9 cellular contexts compared by ENCODE assay signal in the genomic region with DNA sequence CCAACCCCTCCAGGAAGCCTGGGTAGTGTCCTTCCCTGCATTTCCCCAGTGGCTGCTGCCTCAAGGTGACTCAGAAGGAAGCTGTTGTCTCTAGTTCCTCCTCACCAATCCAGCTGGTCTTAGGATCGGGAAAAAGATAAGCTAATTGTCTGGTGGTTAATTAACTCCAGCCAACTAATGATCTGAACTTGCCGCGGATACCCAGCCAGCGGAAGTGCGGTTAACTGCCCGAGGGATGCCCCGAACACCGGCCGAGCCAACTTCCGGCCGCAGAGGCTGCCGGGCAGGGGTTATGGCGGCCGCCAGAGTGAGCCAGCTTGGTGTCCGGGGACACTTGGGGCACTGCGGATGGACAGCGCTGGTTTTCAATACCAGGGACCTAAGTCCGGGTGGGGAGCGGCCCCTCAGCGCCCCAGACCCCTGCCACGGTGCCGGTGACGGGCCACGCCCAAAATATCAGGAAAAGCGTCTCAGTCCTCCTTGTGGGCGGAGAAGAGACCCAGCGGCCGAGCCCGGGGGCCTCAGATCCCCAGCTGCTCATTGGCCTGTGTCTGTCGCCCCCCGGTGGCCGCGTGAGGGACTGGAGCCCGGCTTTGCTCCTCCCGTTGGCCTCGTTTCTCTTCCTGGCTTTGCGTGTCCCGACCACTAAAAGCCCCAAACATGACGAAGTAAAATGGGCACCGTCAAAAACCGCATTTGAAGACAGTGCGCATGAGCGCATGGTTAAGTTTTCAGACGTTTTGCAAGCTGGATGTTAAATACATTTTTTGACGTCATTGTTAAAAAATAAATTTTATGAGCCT. TPM values are rescaled to one million over a fixed set of nuclear protein-coding genes. Genes with fewer than 3 reads are reported as not detected.
DNase-seq lines count a peak whose midpoint lies in the region; ATAC-seq lines count a peak whose summit lies in the region.
"Had no signal": no experiment of that assay in that cellular context is flagged by ENCODE, and none has a peak within 500 bp of the region (broad histone marks: within the 10 kb centered on the region; RNA-seq: fewer than 3 reads in every experiment).

No MANE protein-coding gene starts in this region.

- ATAC-seq in GM19025 (IDR thresholded peaks at IDR 0.05; ENCODE audit: low read depth, unreplicated experiment) (peak; percentile 89), HG03378 (IDR thresholded peaks at IDR 0.05; ENCODE audit: unreplicated experiment) (peak; percentile 73)
- peak; percentile 97 for ATAC-seq in activated CD4-positive, alpha-beta T cell treated with anti-CD3 and anti-CD28 coated beads for 36 hours

- H3K27ac ChIP-seq in cingulate gyrus (ENCODE audit: low read depth, low read length): peak overlapping the region; percentile 74

- DNase-seq in AG20443 (ENCODE audit: low spot score) (peak; percentile 98), NCI-H446 treated with DMSO at 0.1 percent for 48 hours (lab: John Stamatoyannopoulos, UW) (peak; percentile 78), kidney tubule cell (ENCODE audit: low spot score) (peak; percentile 94)
- peak; percentile 98 for DNase-seq in activated CD4-positive, alpha-beta T cell treated with anti-CD3 and anti-CD28 coated beads for 36 hours
- peak; percentile 87 to 95 for DNase-seq in stimulated activated CD4-positive, alpha-beta T cell treated with anti-CD3 and anti-CD28 coated beads, Interleukin-1b, Interleukin-23, amount 100 ng/mL, for 1 hour (ENCODE audit: low read depth in 2 of 2)

- H3K9me3 Mint-ChIP-seq in activated CD4-positive, alpha-beta T cell treated with anti-CD3 and anti-CD28 coated beads for 36 hours (ENCODE audit: low read depth): no peaks in the 10 kb centered on the region

- CTCF ChIA-PET in activated CD4-positive, alpha-beta T cell treated with anti-CD3 and anti-CD28 coated beads for 36 hours (lab: Charles Lee): interaction anchor here (0.5 to 2.0 kb wide), 32 partner anchors 8 to 1603 kb away, joined by 3 to 33 read pairs (median 4); partner anchors contain the start of genes FLYWCH1, FLYWCH2, PRSS21 and PRSS22

- peak overlapping the region; percentile 85 for H3K27ac Mint-ChIP-seq in activated CD4-positive, alpha-beta T cell treated with anti-CD3 and anti-CD28 coated beads for 36 hours

- peaks cover 7% of the 10 kb centered on the region for H3K4me1 Mint-ChIP-seq in activated CD4-positive, alpha-beta T cell treated with anti-CD3 and anti-CD28 coated beads for 36 hours

- POLR2A ChIA-PET in activated CD4-positive, alpha-beta T cell treated with anti-CD3 and anti-CD28 coated beads for 36 hours (lab: Charles Lee): interaction anchor here (0.5 to 1.2 kb wide), 4 partner anchors 14 to 291 kb away, joined by 3 to 7 read pairs (median 4); partner anchors contain the start of genes FLYWCH1 and FLYWCH2

- no peaks in the 10 kb centered on the region for H3K27me3 Mint-ChIP-seq in activated CD4-positive, alpha-beta T cell treated with anti-CD3 and anti-CD28 coated beads for 36 hours

- peak overlapping the region; percentile 81 for H3K4me3 Mint-ChIP-seq in activated CD4-positive, alpha-beta T cell treated with anti-CD3 and anti-CD28 coated beads for 36 hours

- intact Hi-C loops in activated CD4-positive, alpha-beta T cell treated with anti-CD3 and anti-CD28 coated beads for 36 hours (cut with DNase I, micrococcal nuclease): loop anchor here (1.0 to 5.0 kb wide), 13 partner anchors 15 to 195 kb away; partner anchors contain the start of genes ELOB (in 2 of the 2), FLYWCH2 (in 2 of the 2), FLYWCH1 (in 1 of the 2) and KCTD5 (in 1 of the 2)

- H3K36me3 Mint-ChIP-seq in activated CD4-positive, alpha-beta T cell treated with anti-CD3 and anti-CD28 coated beads for 36 hours (ENCODE audit: low read depth): no peaks in the 10 kb centered on the region

RNA-seq across cellular contexts. Expression of gene PRSS22, which starts 10.2 kb away (rescaled TPM):
- total RNA-seq in activated CD4-positive, alpha-beta T cell treated with anti-CD3 and anti-CD28 coated beads for 36 hours: not detected
- total RNA-seq: activated CD8-positive, alpha-beta memory T cell treated with anti-CD3 and anti-CD28 coated beads for 36 hours had no signal

RNA-seq across cellular contexts. Expression of gene FLYWCH2, which starts 14.8 kb away (rescaled TPM):
- 10 to 100 TPM; 16.8 to 17.3 TPM for total RNA-seq in activated CD4-positive, alpha-beta T cell treated with anti-CD3 and anti-CD28 coated beads for 36 hours

RNA-seq across cellular contexts. Expression of gene ZG16B, which starts 38.1 kb away (rescaled TPM):
- total RNA-seq in activated CD4-positive, alpha-beta T cell treated with anti-CD3 and anti-CD28 coated beads for 36 hours: 1 to 10 TPM in 1 of 2 experiments, under 1 TPM in 1; 0.65 to 1.2 TPM

RNA-seq across cellular contexts. Expression of gene FLYWCH1, which starts 43.5 kb away (rescaled TPM):
- total RNA-seq in activated CD4-positive, alpha-beta T cell treated with anti-CD3 and anti-CD28 coated beads for 36 hours: 10 to 100 TPM; 26.6 to 37.9 TPM

RNA-seq across cellular contexts. Expression of gene PRSS21, which starts 51.2 kb away (rescaled TPM):
- under 1 TPM; 0.69 to 0.71 TPM for total RNA-seq in activated CD4-positive, alpha-beta T cell treated with anti-CD3 and anti-CD28 coated beads for 36 hours

Comparison
In these comparisons a context has a peak if more than half of its experiments do, and no peak if none do; other contexts are left out.
1. Peak in every context shown above with its lines: DNase-seq, ATAC-seq and H3K27ac ChIP-seq.